In the genomic region with DNA sequence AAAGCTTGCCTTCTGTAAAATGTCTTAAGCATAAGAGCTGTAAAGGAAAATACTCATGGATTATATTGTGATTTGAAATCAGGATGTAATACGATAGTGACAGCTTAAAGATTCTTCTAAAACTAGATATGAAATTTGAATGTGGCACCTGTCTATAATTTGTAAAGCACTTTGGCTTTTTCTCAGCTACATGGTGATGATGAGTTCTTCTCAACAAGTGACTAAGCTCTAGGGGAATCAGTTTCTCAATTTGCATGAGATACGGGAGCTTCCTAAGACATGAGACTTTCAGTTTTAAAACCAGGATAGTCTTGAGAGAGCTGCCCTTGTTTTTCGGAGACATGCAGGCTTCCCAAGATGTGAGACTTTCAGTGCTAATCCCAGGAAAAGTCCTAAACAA, we compare ENCODE assay signal across 38 cellular contexts.
"Had no signal": no experiment of that assay in that cellular context is flagged by ENCODE, and none has a peak within 500 bp of the region (broad histone marks: within the 10 kb centered on the region; RNA-seq: fewer than 3 reads in every experiment).

No MANE protein-coding gene starts in this region.

- H3K4me3 ChIP-seq: adrenal gland, cardiac muscle cell had no signal

- H3K27me3 Mint-ChIP-seq: activated CD4-positive, alpha-beta memory T cell treated with anti-CD3 and anti-CD28 coated beads, Interleukin-2, amount 10 ng/mL, durations not matched to agents 7 days and 5 days; activated CD4-positive, alpha-beta T cell treated with anti-CD3 and anti-CD28 coated beads, Interleukin-2, amount 10 ng/mL, durations not matched to agents 7 days and 5 days; activated CD8-positive, alpha-beta memory T cell treated with anti-CD3 and anti-CD28 coated beads, Interleukin-2, amount 10 ng/mL, durations not matched to agents 7 days and 5 days; activated T-cell treated with anti-CD3 and anti-CD28 coated beads, Interleukin-2, amount 50 U/mL, for 24 hours had no signal

- H3K4me3 Mint-ChIP-seq: activated CD4-positive, alpha-beta memory T cell treated with anti-CD3 and anti-CD28 coated beads, Interleukin-2, amount 10 ng/mL, durations not matched to agents 7 days and 5 days; activated CD4-positive, alpha-beta T cell treated with anti-CD3 and anti-CD28 coated beads for 36 hours; activated CD4-positive, alpha-beta T cell treated with anti-CD3 and anti-CD28 coated beads, Interleukin-2, amount 10 ng/mL, durations not matched to agents 7 days and 5 days; activated CD8-positive, alpha-beta memory T cell treated with anti-CD3 and anti-CD28 coated beads, Interleukin-2, amount 10 ng/mL, durations not matched to agents 7 days and 5 days; activated CD8-positive, alpha-beta T cell treated with anti-CD3 and anti-CD28 coated beads, Interleukin-2, amount 10 ng/mL, durations not matched to agents 7 days and 5 days; activated naive CD4-positive, alpha-beta T cell treated with anti-CD3 and anti-CD28 coated beads for 36 hours; activated naive CD8-positive, alpha-beta T cell treated with anti-CD3 and anti-CD28 coated beads for 36 hours; activated T-cell treated with anti-CD3 and anti-CD28 coated beads, Interleukin-2, amount 50 U/mL, for 24 hours; activated T-cell treated with anti-CD3 and anti-CD28 coated beads, Interleukin-2, amount 50 U/mL, for 72 hours; activated T-helper 1 cell treated with anti-CD3 and anti-CD28 coated beads, Interleukin-12 subunit alpha, Interleukin-12 subunit beta, Interleukin-2, Interleukin-4 antibody, amounts not matched to agents 30 ng/mL and 10 ng/mL and 1 ng/mL, durations not matched to agents 14 hours and 24 hours and 36 hours; activated T-helper 17 cell treated with anti-CD3 and anti-CD28 coated beads, Interleukin-2, amount 50 U/mL, for 72 hours; brain; central memory CD8-positive, alpha-beta T cell; T-helper 1 cell treated with Interleukin-12 subunit alpha and Interleukin-12 subunit beta and Interleukin-4 antibody, amounts not matched to agents 30 μg/mL and 1 μg/mL, for 36 hours; T-helper 2 cell treated with Interferon-gamma antibody and Interleukin-4, amounts not matched to agents 5 μg/mL and 100 μg/mL, for 36 hours; WTC11 had no signal

- H3K27ac ChIP-seq: adrenal gland, cardiac muscle cell, WERI-Rb-1 had no signal

- DNase-seq: activated CD4-positive, alpha-beta memory T cell treated with anti-CD3 and anti-CD28 coated beads, Interleukin-2, amount 10 ng/mL, durations not matched to agents 7 days and 5 days; activated CD4-positive, alpha-beta T cell treated with anti-CD3 and anti-CD28 coated beads for 1 hour; activated CD4-positive, alpha-beta T cell treated with anti-CD3 and anti-CD28 coated beads for 36 hours; activated CD4-positive, alpha-beta T cell treated with anti-CD3 and anti-CD28 coated beads for 48 hours; activated CD4-positive, alpha-beta T cell treated with anti-CD3 and anti-CD28 coated beads, Interleukin-2, amount 10 ng/mL, durations not matched to agents 7 days and 5 days; activated CD4-positive, alpha-beta T cell treated with anti-CD3 and anti-CD28 coated beads, Interleukin-2, amount 50 U/mL, for 48 hours; activated CD4-positive, CD25-positive, alpha-beta regulatory T cell; activated CD8-positive, alpha-beta memory T cell treated with anti-CD3 and anti-CD28 coated beads for 24 hours; activated CD8-positive, alpha-beta memory T cell treated with anti-CD3 and anti-CD28 coated beads, Interleukin-2, amount 10 ng/mL, durations not matched to agents 7 days and 5 days; activated CD8-positive, alpha-beta memory T cell treated with anti-CD3 and anti-CD28 coated beads, Interleukin-2, amount 50 U/mL, for 48 hours; activated CD8-positive, alpha-beta T cell treated with anti-CD3 and anti-CD28 coated beads, Interleukin-2, amount 10 ng/mL, durations not matched to agents 7 days and 5 days; activated effector memory CD4-positive, alpha-beta T cell treated with anti-CD3 and anti-CD28 coated beads, Interleukin-2, amount 50 U/mL, for 16 hours; activated gamma-delta T cell treated with Interleukin-2 at 50 U/mL for 16 hours; activated naive CD4-positive, alpha-beta T cell; activated naive CD4-positive, alpha-beta T cell treated with anti-CD3 and anti-CD28 coated beads for 36 hours; activated naive CD4-positive, alpha-beta T cell treated with anti-CD3 and anti-CD28 coated beads, Interleukin-2, amount 50 U/mL, for 16 hours; activated naive CD8-positive, alpha-beta T cell treated with anti-CD3 and anti-CD28 coated beads for 36 hours; activated T-cell treated with anti-CD3 and anti-CD28 coated beads, Interleukin-2, amount 50 U/mL, for 24 hours; activated T-cell treated with anti-CD3 and anti-CD28 coated beads, Interleukin-2, amount 50 U/mL, for 72 hours; adrenal gland; amniotic stem cell; aorta; caudate nucleus; cerebellar nuclear complex; T-helper 1 cell; T-helper 2 cell; T-helper 9 cell; WERI-Rb-1 had no signal

- H3K9me3 Mint-ChIP-seq: activated naive CD4-positive, alpha-beta T cell treated with anti-CD3 and anti-CD28 coated beads, Interleukin-2, amount 50 U/mL, for 72 hours had no signal

- H3K4me1 Mint-ChIP-seq: activated CD4-positive, alpha-beta memory T cell treated with anti-CD3 and anti-CD28 coated beads, Interleukin-2, amount 10 ng/mL, durations not matched to agents 7 days and 5 days; activated CD4-positive, alpha-beta T cell treated with anti-CD3 and anti-CD28 coated beads for 36 hours; activated CD4-positive, alpha-beta T cell treated with anti-CD3 and anti-CD28 coated beads, Interleukin-2, amount 10 ng/mL, durations not matched to agents 7 days and 5 days; activated CD8-positive, alpha-beta memory T cell treated with anti-CD3 and anti-CD28 coated beads, Interleukin-2, amount 10 ng/mL, durations not matched to agents 7 days and 5 days; activated naive CD8-positive, alpha-beta T cell treated with anti-CD3 and anti-CD28 coated beads for 36 hours; activated T-helper 17 cell treated with anti-CD3 and anti-CD28 coated beads, Interleukin-2, amount 50 U/mL, for 72 hours; brain; central memory CD8-positive, alpha-beta T cell; WTC11 had no signal

- H3K4me1 ChIP-seq: adrenal gland had no signal

- H3K36me3 Mint-ChIP-seq: activated CD8-positive, alpha-beta memory T cell treated with anti-CD3 and anti-CD28 coated beads, Interleukin-2, amount 10 ng/mL, durations not matched to agents 7 days and 5 days; activated naive CD4-positive, alpha-beta T cell treated with anti-CD3 and anti-CD28 coated beads, Interleukin-2, amount 50 U/mL, for 72 hours; activated naive CD8-positive, alpha-beta T cell treated with anti-CD3 and anti-CD28 coated beads for 36 hours; brain had no signal

- ATAC-seq: activated CD4-positive, alpha-beta T cell treated with anti-CD3 and anti-CD28 coated beads for 36 hours; activated CD4-positive, CD25-positive, alpha-beta regulatory T cell treated with anti-CD3 and anti-CD28 coated beads, Interleukin-2, amount 50 U/mL, for 24 hours; activated CD8-positive, alpha-beta memory T cell treated with anti-CD3 and anti-CD28 coated beads, Interleukin-2, amount 10 ng/mL, durations not matched to agents 7 days and 5 days; activated CD8-positive, alpha-beta T cell treated with anti-CD3 and anti-CD28 coated beads, Interleukin-2, amount 10 ng/mL, durations not matched to agents 7 days and 5 days; activated naive CD4-positive, alpha-beta T cell treated with anti-CD3 and anti-CD28 coated beads, Interleukin-2, amount 50 U/mL, for 72 hours; activated T-cell treated with anti-CD3 and anti-CD28 coated beads, Interleukin-2, amount 50 U/mL, for 72 hours; activated T-helper 17 cell treated with anti-CD3 and anti-CD28 coated beads, Interleukin-2, amount 50 U/mL, for 72 hours; WTC11 had no signal

- H3K27me3 ChIP-seq: adrenal gland, cardiac muscle cell had no signal

- H3K36me3 ChIP-seq: adrenal gland, cardiac muscle cell, WERI-Rb-1 had no signal

- H3K9me3 ChIP-seq: adrenal gland had no signal
